In genomic region chr19:45901432-45901903, GRCh38 we compare ENCODE assay signal across 8 cellular contexts. TPM values are rescaled to one million over a fixed set of nuclear protein-coding genes. Genes with fewer than 3 reads are reported as not detected.
DNase-seq lines count a peak whose midpoint lies in the region; TF ChIP-seq lines count a peak whose summit lies in the region.
"Had no signal": no experiment of that assay in that cellular context is flagged by ENCODE, and none has a peak within 500 bp of the region (broad histone marks: within the 10 kb centered on the region; RNA-seq: fewer than 3 reads in every experiment).

No MANE protein-coding gene starts in this region.

- POLR2A ChIA-PET in PC-9 (lab: Charles Lee; ENCODE audit: unreplicated experiment): interaction anchor here (0.6 kb wide), 1 partner anchor 154 kb away, joined by 3 read pairs; no protein-coding TSS in a partner anchor

- H3K9me2 ChIP-seq in PC-9 (ENCODE audit: insufficient read depth) (no peaks in the 10 kb centered on the region), MM.1S (replicated peaks; ENCODE audit: insufficient read depth, low read length) (no peaks in the 10 kb centered on the region)

- H3K79me2 ChIP-seq in PC-9 (ENCODE audit: low read depth): peaks cover 17% of the 10 kb centered on the region
- no peaks in the 10 kb centered on the region for H3K79me2 ChIP-seq in MM.1S (ENCODE audit: low read length)

- H3K4me2 ChIP-seq in PC-9 (peak overlapping the region; percentile 99), MM.1S (ENCODE audit: low read depth, low read length) (no peak overlapping the region; the same call in 1 of the 2 replicates)

- no peak overlapping the region; the same call in 1 of the 2 replicates for H2AFZ ChIP-seq in PC-9
- H2AFZ ChIP-seq in MM.1S (ENCODE audit: low read length): no peak overlapping the region

- DNase-seq in GM20000 (ENCODE audit: low spot score) (peak; percentile 61), PC-9 (no peak), choroid plexus epithelial cell (ENCODE audit: low read depth) (peak; percentile 57), lung microvascular endothelial cell (ENCODE audit: low read depth in 2 of 2) (peak; percentile 42 to 61), tibial nerve (ENCODE audit: low spot score in 2 of 2) (peak in 1 of 2 donors; percentile 24), MM.1S (no peak), NCI-H187 (lab: John Stamatoyannopoulos, UW) (no peak)

- intact Hi-C loops in PC-9 (cut with micrococcal nuclease; ENCODE audit: unreplicated experiment): no loop called here

- H3K27ac ChIP-seq in PC-9 (no peak overlapping the region), tibial nerve (peak overlapping the region in 2 of 4 donors; percentile 81 to 88), MM.1S (ENCODE audit: low read length) (no peak overlapping the region)

- peaks cover 16% of the 10 kb centered on the region; the same call in 1 of the 2 replicates for H3K36me3 ChIP-seq in PC-9 (ENCODE audit: low read depth)
- H3K36me3 ChIP-seq in tibial nerve: peaks cover 0 to 34% (median 0%) of the 10 kb centered on the region in 3 donors
- H3K36me3 ChIP-seq in MM.1S (replicated peaks; ENCODE audit: insufficient read depth, low read length): no peaks in the 10 kb centered on the region

- H3K4me1 ChIP-seq in PC-9 (replicated peaks; ENCODE audit: insufficient read depth) (peaks cover 27% of the 10 kb centered on the region), tibial nerve (peaks cover 0 to 27% (median 11%) of the 10 kb centered on the region in 4 donors), MM.1S (ENCODE audit: low read length) (peaks cover 4% of the 10 kb centered on the region)

- TF ChIP-seq CTCF in GM20000 (IDR thresholded peaks at IDR 0.05; ENCODE audit: extremely low read depth, missing control alignments): no peak
- no peak for TF ChIP-seq CTCF in PC-9 (conservative IDR thresholded peaks at IDR 0.05)
- TF ChIP-seq CTCF in choroid plexus epithelial cell (conservative IDR thresholded peaks at IDR 0.05; ENCODE audit: low read depth, low read length): no peak
- no peak for TF ChIP-seq CTCF in tibial nerve (IDR thresholded peaks at IDR 0.05)
- TF ChIP-seq CTCF in MM.1S (IDR thresholded peaks at IDR 0.05; ENCODE audit: low read length): no peak

- no peaks in the 10 kb centered on the region for H4K20me1 ChIP-seq in PC-9 (ENCODE audit: insufficient read depth)
- H4K20me1 ChIP-seq in MM.1S (ENCODE audit: insufficient read depth, low read length): no peaks in the 10 kb centered on the region

- H3K27me3 ChIP-seq in PC-9 (ENCODE audit: insufficient read depth, low read depth) (no peaks in the 10 kb centered on the region), tibial nerve (no peaks in the 10 kb centered on the region), MM.1S (replicated peaks; ENCODE audit: insufficient read depth, low read length) (peaks cover 7% of the 10 kb centered on the region)

- H3K4me3 ChIP-seq in PC-9: peak overlapping the region; percentile 95; the same call in 1 of the 2 replicates
- H3K4me3 ChIP-seq in choroid plexus epithelial cell (ENCODE audit: low read depth, low read length): peak overlapping the region; percentile 80
- peak overlapping the region; percentile 62 to 77 (median 71) for H3K4me3 ChIP-seq in tibial nerve
- no peak overlapping the region for H3K4me3 ChIP-seq in MM.1S (ENCODE audit: low read length)

- H3F3A ChIP-seq in PC-9 (ENCODE audit: insufficient read depth, low read depth) (peaks cover 39% of the 10 kb centered on the region), MM.1S (ENCODE audit: insufficient read depth, low read length) (peaks cover 7% of the 10 kb centered on the region)

- BruUV-seq in PC-9 (replicated peaks; lab: Mats Ljungman, UMichigan): no TSS peak

- CTCF ChIA-PET in PC-9 (lab: Charles Lee): interaction anchor here (0.7 to 1.2 kb wide), 3 partner anchors 89 to 119 kb away, joined by 7 to 15 read pairs (median 13); partner anchors contain the start of gene DMPK

- TF ChIP-seq POLR2A in tibial nerve (IDR thresholded peaks at IDR 0.05): no peak

- H3K9ac ChIP-seq in MM.1S (ENCODE audit: low read length): no peak overlapping the region

- 3% methylated on average over 24 of the region's 69 CpGs; no CpG with 5 or more reads in 1 of the 2 donors for WGBS in tibial nerve, 2 donors

- H3K9me3 ChIP-seq in PC-9 (ENCODE audit: insufficient read depth, low read depth) (no peaks in the 10 kb centered on the region), tibial nerve (no peaks in the 10 kb centered on the region), MM.1S (replicated peaks; ENCODE audit: insufficient read depth, low read length) (no peaks in the 10 kb centered on the region)

- TF ChIP-seq EP300 in tibial nerve (IDR thresholded peaks at IDR 0.05): no peak

RNA-seq across cellular contexts. Expression of gene MYPOP, which starts 0.9 kb away (rescaled TPM):
- total RNA-seq in PC-9 (2021): 13.6 TPM in 2 replicates
- 0.87 and 1.2 TPM in 2 replicates for total RNA-seq in lung microvascular endothelial cell
- 1 to 10 TPM; 3.6 to 9.0 (median 5.5) TPM for total RNA-seq in tibial nerve

RNA-seq across cellular contexts. Expression of gene NANOS2, which starts 13.1 kb away (rescaled TPM):
- total RNA-seq in PC-9 (2021): not detected in 2 replicates
- total RNA-seq in lung microvascular endothelial cell: not detected in 2 replicates
- total RNA-seq in tibial nerve: not detected
- total RNA-seq: subcutaneous adipose tissue had no signal

RNA-seq across cellular contexts. Expression of gene IRF2BP1, which starts 15.5 kb away (rescaled TPM):
- total RNA-seq in PC-9 (2021) (24.7 and 29.8 TPM in 2 replicates), lung microvascular endothelial cell (13.1 and 20.0 TPM in 2 replicates), tibial nerve (10 to 100 TPM; 16.4 to 33.3 (median 27.2) TPM)

RNA-seq across cellular contexts. Expression of gene FOXA3, which starts 37.3 kb away (rescaled TPM):
- not detected in 2 replicates for total RNA-seq in PC-9 (2021)
- under 0.01 TPM in 2 replicates for total RNA-seq in lung microvascular endothelial cell
- total RNA-seq in tibial nerve: not detected
- total RNA-seq: subcutaneous adipose tissue had no signal

RNA-seq across cellular contexts. Expression of gene SYMPK, which starts 38.5 kb away (rescaled TPM):
- total RNA-seq in PC-9 (2021) (85.5 and 121 TPM in 2 replicates), lung microvascular endothelial cell (18.1 and 21.4 TPM in 2 replicates), tibial nerve (10 to 100 TPM; 31.0 to 89.0 (median 57.4) TPM)

Comparison
In these comparisons a context has a peak if more than half of its experiments do, and no peak if none do; other contexts are left out.
1. DNase-seq: peak in GM20000 (single experiment), choroid plexus epithelial cell (single experiment) and lung microvascular endothelial cell (2 of 2); none in PC-9 (0 of 2), MM.1S (single experiment) and NCI-H187 (0 of 2).